8 cellular contexts compared by ENCODE assay signal in genomic region chr6:26032387-26033131, GRCh38. TPM values are rescaled to one million over a fixed set of nuclear protein-coding genes. Genes with fewer than 3 reads are reported as not detected.
A peak's percentile ranks its signal among the peaks of the same experiment; 100 is the strongest.
DNase-seq lines count a peak whose midpoint lies in the region; ATAC-seq, FAIRE-seq and TF ChIP-seq lines count a peak whose summit lies in the region.

No MANE protein-coding gene starts in this region.

- TF ChIP-seq CTCF in AG04449 (IDR thresholded peaks at IDR 0.05; ENCODE audit: insufficient read depth, low read length, missing control alignments) (no peak), liver (IDR thresholded peaks at IDR 0.05; ENCODE audit: low read depth, low read length, missing input control) (no peak)

- no peak for TF ChIP-seq POLR2A in GM12891 (IDR thresholded peaks at IDR 0.05; ENCODE audit: low read depth, low read length)

- H3K27me3 ChIP-seq in liver (ENCODE audit: control insufficient read depth in 4 of 4, insufficient read depth in 4 of 4, low read length in 3 of 4), result no peaks in the 10 kb centered on the region

- POLR2A ChIA-PET in AG04449 (lab: Yijun Ruan, JAX), result interaction anchor here (0.7 to 5.7 kb wide), 15 partner anchors 11 to 1861 kb away, joined by 3 to 98 read pairs (median 5); a partner anchor contains a TSS

- FAIRE-seq in GM12891 (lab: Jason Lieb, UNC), result no peak

- CTCF ChIA-PET in AG04449 (lab: Yijun Ruan, JAX), result interaction anchor here (0.9 to 4.2 kb wide), 8 partner anchors 10 to 1862 kb away, joined by 3 to 22 read pairs (median 11); a partner anchor contains a TSS

- DNase-seq in AG04449 (ENCODE audit: low read depth, low spot score) (no peak), GM12891 (ENCODE audit: insufficient read length, low spot score) (no peak), RKO (ENCODE audit: low spot score) (peak; percentile 76), cerebellar cortex (ENCODE audit: low spot score) (peak; percentile 67), HuH-7.5 (ENCODE audit: low spot score) (no peak)

- H3K36me3 ChIP-seq in liver (ENCODE audit: control insufficient read depth in 4 of 4, insufficient read depth in 3 of 4, low read depth in 1 of 4, low read length in 3 of 4), result no peaks in the 10 kb centered on the region

- no peak for TF ChIP-seq RAD21 in liver (IDR thresholded peaks at IDR 0.05)

- H3K4me3 ChIP-seq in AG04449 (ENCODE audit: low read depth, low read length), result peak overlapping the region; percentile 69
- peak overlapping the region; percentile 50 to 79 (median 65) for H3K4me3 ChIP-seq in liver (ENCODE audit: low read depth in 1 of 3, low read length in 3 of 3)

- WGBS in liver, result under 1% methylated on average over 18 of the region's 18 CpGs

- peaks cover 2 to 29% (median 15%) of the 10 kb centered on the region in 4 donors for H3K4me1 ChIP-seq in liver (ENCODE audit: control insufficient read depth in 4 of 4, insufficient read depth in 4 of 4, low read length in 3 of 4)

- no peaks in the 10 kb centered on the region for H3K9me3 ChIP-seq in liver (ENCODE audit: control insufficient read depth in 4 of 4, low read length in 3 of 4)

- H3K27ac ChIP-seq in liver (ENCODE audit: low read depth in 1 of 2, low read length in 2 of 2), result peak overlapping the region; percentile 89 to 96
- H3K27ac ChIP-seq in temporal lobe (ENCODE audit: low read depth, low read length), result peak overlapping the region; percentile 65

- H3K9ac ChIP-seq in liver (ENCODE audit: low read depth in 1 of 2, low read length in 2 of 2), result peak overlapping the region; percentile 42 to 81

- no peak for ATAC-seq in HG02798 (IDR thresholded peaks at IDR 0.05; ENCODE audit: poor library complexity, unreplicated experiment)

TF ChIP-seq in GM12891, 5 proteins besides CTCF, POLR2A, EP300 and RAD21:
- no peak for TF ChIP-seq PAX5 (IDR thresholded peaks at IDR 0.05; ENCODE audit: insufficient read depth, low read length, severe bottlenecking)
- TF ChIP-seq SPI1 (IDR thresholded peaks at IDR 0.05; ENCODE audit: low read depth, low read length), result no peak
- TF ChIP-seq TAF1 (IDR thresholded peaks at IDR 0.05; ENCODE audit: low read depth, low read length), result peak; percentile 10; the same call in 1 of the 2 replicates
- TF ChIP-seq POLR2AphosphoS5 (IDR thresholded peaks at IDR 0.05; ENCODE audit: low read depth, low read length), result no peak; the same call in 1 of the 2 replicates
- TF ChIP-seq POU2F2 (IDR thresholded peaks at IDR 0.05; ENCODE audit: low read depth, low read length), result no peak

TF ChIP-seq in liver, 16 proteins besides CTCF, POLR2A, EP300 and RAD21:
- TF ChIP-seq MAX (IDR thresholded peaks at IDR 0.05) (peak; percentile 31), NR2F2 (IDR thresholded peaks at IDR 0.05) (no peak)

RNA-seq across cellular contexts. Expression of gene HFE, which starts 54.7 kb away (rescaled TPM):
- polyA plus RNA-seq in GM12891 (2012; ENCODE audit: low read depth, missing spikeins), result 0.98 TPM
- total RNA-seq in liver (10 to 100 TPM in 1 of 2 donors, 1 to 10 TPM in 1; 6.7 to 12.7 TPM), temporal lobe (1.2 TPM)
- 1 to 10 TPM; 6.3 to 9.6 TPM for polyA plus RNA-seq in liver

Comparison
In these comparisons a context has a peak if more than half of its experiments do, and no peak if none do; other contexts are left out.
1. DNase-seq: peak in RKO (single experiment) and cerebellar cortex (single experiment); none in AG04449 (single experiment), GM12891 (single experiment) and HuH-7.5 (single experiment).